ENCODE assay signal across 10 cellular contexts in genomic region chr11:60786811-60787567, GRCh38. TPM values are rescaled to one million over a fixed set of nuclear protein-coding genes. Genes with fewer than 3 reads are reported as not detected.
DNase-seq lines count a peak whose midpoint lies in the region; ATAC-seq, FAIRE-seq and TF ChIP-seq lines count a peak whose summit lies in the region.
"Had no signal": no experiment of that assay in that cellular context is flagged by ENCODE, and none has a peak within 500 bp of the region (broad histone marks: within the 10 kb centered on the region; RNA-seq: fewer than 3 reads in every experiment).

No MANE protein-coding gene starts in this region.

- no peak overlapping the region for H3K27ac ChIP-seq in spleen

- 71 to 79% (median 77%) methylated on average over 11 to 15 of the region's 15 CpGs for WGBS in spleen, 5 donors

- H3K9me3 ChIP-seq in spleen = no peaks in the 10 kb centered on the region

- TF ChIP-seq POLR2A in spleen (IDR thresholded peaks at IDR 0.05) = no peak

- TF ChIP-seq CTCF in astrocyte of the spinal cord (IDR thresholded peaks at IDR 0.05; ENCODE audit: low read depth, low read length) = no peak
- TF ChIP-seq CTCF in spleen (IDR thresholded peaks at IDR 0.05 in 8 of 11, conservative IDR thresholded peaks at IDR 0.05 in 3 of 11) = no peak
- TF ChIP-seq CTCF in D721Med (IDR thresholded peaks at IDR 0.05; ENCODE audit: insufficient read depth, missing control alignments) = no peak

- H3K4me1 ChIP-seq in spleen = peaks cover 0 to 6% (median 0%) of the 10 kb centered on the region in 6 donors

- in situ Hi-C loops in astrocyte of the spinal cord (cut with HindIII; ENCODE audit: low sequenced_read_pairs) = no loop called here

- no peaks in the 10 kb centered on the region for H3K27me3 ChIP-seq in spleen (replicated peaks in 1 of 7)

- intact Hi-C loops in spleen (cut with DNase I; ENCODE audit: low total_unique reads) = no loop called here

- no peak for FAIRE-seq in D721Med (lab: Jason Lieb, UNC)

- H3K4me3 ChIP-seq in astrocyte of the spinal cord (ENCODE audit: low read depth, low read length) (no peak overlapping the region), spleen (no peak overlapping the region)

- no peaks in the 10 kb centered on the region for H3K36me3 ChIP-seq in spleen

- no peak for ATAC-seq in HG03108 (IDR thresholded peaks at IDR 0.05; ENCODE audit: unreplicated experiment)

- DNase-seq in HS-5 (ENCODE audit: low read depth) (peak; percentile 6), astrocyte of the spinal cord (ENCODE audit: low read depth, low spot score) (peak; percentile 64), iris pigment epithelial cell (ENCODE audit: low read depth) (peak; percentile 61), spleen (peak; percentile 50), HuH-7.5 (ENCODE audit: low spot score) (no peak), D721Med (ENCODE audit: insufficient read length, low spot score) (no peak), NOMO-1 (lab: John Stamatoyannopoulos, UW; ENCODE audit: unreplicated experiment in 2 of 2) (no peak)
- DNase-seq: NCI-H2227 treated with DMSO at 0.1 percent for 48 hours had no signal

RNA-seq across cellular contexts. Expression of gene MS4A10, which starts 1.9 kb away (rescaled TPM):
- not detected for total RNA-seq in spleen
- not detected for polyA plus RNA-seq in spleen
- total RNA-seq: activated T-helper 2 cell treated with anti-CD3 and anti-CD28 coated beads, Interferon-gamma antibody, Interleukin-2, Interleukin-4, amounts not matched to agents 10 μg/mL and 5 μg/mL and 100 μg/mL, durations not matched to agents 14 hours and 24 hours and 36 hours had no signal

RNA-seq across cellular contexts. Expression of gene MS4A15, which starts 30.3 kb away (rescaled TPM):
- total RNA-seq in spleen = not detected
- not detected for polyA plus RNA-seq in spleen
- total RNA-seq: activated T-helper 2 cell treated with anti-CD3 and anti-CD28 coated beads, Interferon-gamma antibody, Interleukin-2, Interleukin-4, amounts not matched to agents 10 μg/mL and 5 μg/mL and 100 μg/mL, durations not matched to agents 14 hours and 24 hours and 36 hours had no signal

RNA-seq across cellular contexts. Expression of gene CCDC86, which starts 54.9 kb away (rescaled TPM):
- 10 to 100 TPM in 6 of 7 donors, 1 to 10 TPM in 1; 8.3 to 21.6 (median 11.3) TPM for total RNA-seq in spleen
- polyA plus RNA-seq in spleen = 10 to 100 TPM in 2 of 3 donors, 1 to 10 TPM in 1; 7.6 to 15.4 (median 13.3) TPM

Comparison
In these comparisons a context has a peak if more than half of its experiments do, and no peak if none do; other contexts are left out.
1. DNase-seq: peak in HS-5 (single experiment), astrocyte of the spinal cord (single experiment), iris pigment epithelial cell (single experiment) and spleen (single experiment); none in HuH-7.5 (single experiment), D721Med (single experiment) and NOMO-1 (0 of 2).